Comparison of ENCODE assay signal across 14 cellular contexts in genomic region chr10:83908506-83908905, GRCh38.
"Had no signal": no experiment of that assay in that cellular context is flagged by ENCODE, and none has a peak within 500 bp of the region (broad histone marks: within the 10 kb centered on the region; RNA-seq: fewer than 3 reads in every experiment).

No MANE protein-coding gene starts in this region.

- H3K27ac ChIP-seq: adrenal gland, lower lobe of right lung, tibial nerve had no signal

- H3K4me3 ChIP-seq: adrenal gland, lower lobe of right lung, smooth muscle cell, tibial nerve had no signal

- H3K4me1 ChIP-seq: adrenal gland, lower lobe of right lung, tibial nerve had no signal

- H3K9me3 ChIP-seq: adrenal gland, lower lobe of right lung, tibial nerve had no signal

- DNase-seq: activated CD8-positive, alpha-beta memory T cell treated with anti-CD3 and anti-CD28 coated beads for 24 hours; activated naive CD4-positive, alpha-beta T cell treated with anti-CD3 and anti-CD28 coated beads, Interleukin-2, amount 10 ng/mL, durations not matched to agents 7 days and 5 days; activated T-cell treated with anti-CD3 and anti-CD28 coated beads for 4 hours; adrenal gland; central memory CD4-positive, alpha-beta T cell; cortex of kidney; effector memory CD8-positive, alpha-beta T cell; hypothalamus; lower lobe of right lung; midbrain; naive B cell; T-cell had no signal

- H3K36me3 ChIP-seq: adrenal gland, lower lobe of right lung, tibial nerve had no signal

- H3K27me3 ChIP-seq: adrenal gland, tibial nerve had no signal
